Comparison of ENCODE assay signal across 19 cellular contexts in the genomic region with DNA sequence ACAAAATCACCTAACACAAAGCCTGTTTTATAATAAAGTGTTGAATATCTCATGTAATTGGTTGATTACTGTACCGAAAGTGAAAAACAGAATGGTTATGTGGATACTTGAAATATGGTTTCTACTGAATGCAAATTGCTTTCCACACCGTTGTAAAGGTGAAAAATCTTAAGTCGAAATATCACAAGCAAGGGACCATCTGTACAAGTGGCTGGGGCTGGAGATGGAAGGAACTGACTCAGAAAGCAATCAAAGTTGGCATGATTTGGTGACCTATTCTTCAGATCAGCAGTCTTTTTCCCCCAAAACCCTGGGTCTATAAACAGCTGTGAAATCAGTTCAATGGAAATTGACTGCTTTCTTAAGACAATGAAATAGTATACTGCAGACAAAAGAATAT. TPM values are rescaled to one million over a fixed set of nuclear protein-coding genes. Genes with fewer than 3 reads are reported as not detected.
DNase-seq lines count a peak whose midpoint lies in the region; ATAC-seq and TF ChIP-seq lines count a peak whose summit lies in the region.
"Had no signal": no experiment of that assay in that cellular context is flagged by ENCODE, and none has a peak within 500 bp of the region (broad histone marks: within the 10 kb centered on the region; RNA-seq: fewer than 3 reads in every experiment).

No MANE protein-coding gene starts in this region.

- H3K27me3 ChIP-seq in A673 (replicated peaks; ENCODE audit: insufficient read depth, low read depth, low read length, poor library complexity) (no peaks in the 10 kb centered on the region), upper lobe of left lung (no peaks in the 10 kb centered on the region), colonic mucosa (no peaks in the 10 kb centered on the region), mesenchymal stem cell (ENCODE audit: control insufficient read depth in 1 of 2, insufficient read depth in 1 of 2, low read length in 2 of 2) (no peaks in the 10 kb centered on the region)
- no peaks in the 10 kb centered on the region for H3K27me3 ChIP-seq in CD8-positive, alpha-beta memory T cell (ENCODE audit: insufficient read depth, low read length, poor library complexity, severe bottlenecking)
- H3K27me3 ChIP-seq: Peyer's patch, vagina had no signal

- intact Hi-C loops in A673 (cut with micrococcal nuclease; ENCODE audit: unreplicated experiment), result loop anchor here (5.0 to 10.0 kb wide), 2 partner anchors 54 to 772 kb away; a partner anchor contains a TSS
- intact Hi-C loops in activated CD4-positive, alpha-beta memory T cell treated with anti-CD3 and anti-CD28 coated beads for 36 hours (cut with micrococcal nuclease), result loop anchor here (2.0 to 10.0 kb wide), 4 partner anchors 36 to 708 kb away; a partner anchor contains a TSS
- intact Hi-C loops in colonic mucosa (cut with DNase I), result no loop called here

- no peak overlapping the region for H3K23ac ChIP-seq in mesenchymal stem cell (ENCODE audit: low read length in 2 of 2)

- no peak overlapping the region for H3K4me3 ChIP-seq in A673 (ENCODE audit: low read depth, low read length, poor library complexity, severe bottlenecking)
- no peak overlapping the region for H3K4me3 ChIP-seq in CD8-positive, alpha-beta memory T cell (ENCODE audit: low read length)
- H3K4me3 ChIP-seq in upper lobe of left lung, result no peak overlapping the region
- H3K4me3 ChIP-seq in colonic mucosa, result no peak overlapping the region
- H3K4me3 ChIP-seq in mesenchymal stem cell (ENCODE audit: insufficient read depth in 1 of 2, low read depth in 1 of 2, low read length in 2 of 2), result no peak overlapping the region
- H3K4me3 ChIP-seq: lung, Peyer's patch, vagina had no signal

- peaks cover 0 to 15% (median 2%) of the 10 kb centered on the region in 3 donors for H3K36me3 Mint-ChIP-seq in CD8-positive, alpha-beta memory T cell
- peaks cover 42% of the 10 kb centered on the region for H3K36me3 Mint-ChIP-seq in activated CD4-positive, alpha-beta memory T cell treated with anti-CD3 and anti-CD28 coated beads for 36 hours
- no peaks in the 10 kb centered on the region for H3K36me3 Mint-ChIP-seq in glutamatergic neuron (ENCODE audit: unreplicated experiment)

- no peak overlapping the region for H2AFZ ChIP-seq in mesenchymal stem cell (ENCODE audit: low read depth, low read length)

- no peak overlapping the region for H3K18ac ChIP-seq in mesenchymal stem cell (ENCODE audit: low read depth in 1 of 2, low read length in 2 of 2)

- H3K36me3 ChIP-seq in A673 (ENCODE audit: insufficient read depth, low read length, poor library complexity, severe bottlenecking) (peaks cover 31% of the 10 kb centered on the region), upper lobe of left lung (peaks cover 0 to 18% (median 0%) of the 10 kb centered on the region in 4 donors), colonic mucosa (no peaks in the 10 kb centered on the region), mesenchymal stem cell (ENCODE audit: control insufficient read depth in 1 of 2, insufficient read depth in 2 of 2, low read depth in 1 of 2, low read length in 2 of 2) (peaks cover 3 to 30% of the 10 kb centered on the region in 2 experiments)
- peaks cover 4% of the 10 kb centered on the region for H3K36me3 ChIP-seq in CD8-positive, alpha-beta memory T cell (ENCODE audit: insufficient read depth, low read length)
- H3K36me3 ChIP-seq: Peyer's patch had no signal

- no peak overlapping the region for H2BK12ac ChIP-seq in mesenchymal stem cell (ENCODE audit: low read length in 2 of 2)

- no peak overlapping the region for H2BK5ac ChIP-seq in mesenchymal stem cell (ENCODE audit: low read depth, low read length, poor library complexity, severe bottlenecking)

- no peak for TF ChIP-seq CTCF in A673 (conservative IDR thresholded peaks at IDR 0.05; ENCODE audit: low read depth, low read length)
- no peak for TF ChIP-seq CTCF in glutamatergic neuron (IDR thresholded peaks at IDR 0.05; ENCODE audit: partially characterized antibody, unreplicated experiment)
- TF ChIP-seq CTCF in upper lobe of left lung (IDR thresholded peaks at IDR 0.05), result no peak
- TF ChIP-seq CTCF in colonic mucosa (IDR thresholded peaks at IDR 0.05), result no peak

- TF ChIP-seq EP300 in upper lobe of left lung (IDR thresholded peaks at IDR 0.05), result no peak

- no peak overlapping the region for H3K4me2 ChIP-seq in mesenchymal stem cell (ENCODE audit: low read length, poor library complexity, severe bottlenecking)

- no peak overlapping the region for H3K4ac ChIP-seq in mesenchymal stem cell (ENCODE audit: low read depth in 1 of 2, low read length in 2 of 2)

- no peaks in the 10 kb centered on the region for H3K9me3 ChIP-seq in A673 (ENCODE audit: low read depth, low read length, poor library complexity, severe bottlenecking)
- H3K9me3 ChIP-seq in CD8-positive, alpha-beta memory T cell (ENCODE audit: low read length), result no peaks in the 10 kb centered on the region
- no peaks in the 10 kb centered on the region for H3K9me3 ChIP-seq in upper lobe of left lung
- no peaks in the 10 kb centered on the region for H3K9me3 ChIP-seq in colonic mucosa
- no peaks in the 10 kb centered on the region for H3K9me3 ChIP-seq in mesenchymal stem cell (ENCODE audit: control insufficient read depth, low read length)
- H3K9me3 ChIP-seq: Peyer's patch, vagina had no signal

- peaks cover 26% of the 10 kb centered on the region for H3K4me1 ChIP-seq in A673 (ENCODE audit: insufficient read depth, low read length, poor library complexity, severe bottlenecking)
- H3K4me1 ChIP-seq in CD8-positive, alpha-beta memory T cell (ENCODE audit: insufficient read depth, low read length), result peaks cover 24% of the 10 kb centered on the region
- H3K4me1 ChIP-seq in upper lobe of left lung, result peaks cover 21 to 24% (median 22%) of the 10 kb centered on the region in 4 donors
- no peaks in the 10 kb centered on the region for H3K4me1 ChIP-seq in colonic mucosa
- H3K4me1 ChIP-seq in mesenchymal stem cell (ENCODE audit: control insufficient read depth, insufficient read depth, low read depth, low read length), result peaks cover 3% of the 10 kb centered on the region

- H3K27ac ChIP-seq in A673 (ENCODE audit: low read depth, low read length, poor library complexity, severe bottlenecking), result peak overlapping the region; percentile 31
- no peak overlapping the region for H3K27ac ChIP-seq in CD8-positive, alpha-beta memory T cell (ENCODE audit: low read depth, low read length)
- H3K27ac ChIP-seq in upper lobe of left lung, result no peak overlapping the region
- no peak overlapping the region for H3K27ac ChIP-seq in colonic mucosa
- no peak overlapping the region for H3K27ac ChIP-seq in mesenchymal stem cell (ENCODE audit: low read length, poor library complexity, severe bottlenecking)
- H3K27ac ChIP-seq: Peyer's patch, vagina had no signal

- WGBS in upper lobe of left lung, 2 donors, result 87 to 88% methylated on average over 3 of the region's 3 CpGs
- 92% methylated on average over 3 of the region's 3 CpGs for WGBS in mesenchymal stem cell

- no peaks in the 10 kb centered on the region for H3K9me3 Mint-ChIP-seq in CD8-positive, alpha-beta memory T cell
- H3K9me3 Mint-ChIP-seq in activated CD4-positive, alpha-beta memory T cell treated with anti-CD3 and anti-CD28 coated beads for 36 hours, result no peaks in the 10 kb centered on the region
- no peaks in the 10 kb centered on the region for H3K9me3 Mint-ChIP-seq in glutamatergic neuron (ENCODE audit: unreplicated experiment)

- H3K27ac Mint-ChIP-seq in CD8-positive, alpha-beta memory T cell, result peak overlapping the region in 7 of 8 donors; percentile 1 to 80 (median 71)
- H3K27ac Mint-ChIP-seq in activated CD4-positive, alpha-beta memory T cell treated with anti-CD3 and anti-CD28 coated beads for 36 hours, result peak overlapping the region; percentile 80
- no peak overlapping the region for H3K27ac Mint-ChIP-seq in glutamatergic neuron (ENCODE audit: unreplicated experiment)

- H2BK120ac ChIP-seq in mesenchymal stem cell (ENCODE audit: low read depth, low read length), result no peak overlapping the region

- no peak overlapping the region for H3K9ac ChIP-seq in colonic mucosa (ENCODE audit: low read depth in 2 of 2, low read length in 2 of 2)
- no peak overlapping the region for H3K9ac ChIP-seq in mesenchymal stem cell (ENCODE audit: low read length)

- no peak overlapping the region for H2BK15ac ChIP-seq in mesenchymal stem cell (ENCODE audit: low read depth, poor library complexity, severe bottlenecking)

- DNase-seq in A673 (ENCODE audit: low spot score), result no peak
- no peak for DNase-seq in CD8-positive, alpha-beta memory T cell
- no peak for DNase-seq in activated CD4-positive, alpha-beta memory T cell treated with anti-CD3 and anti-CD28 coated beads for 36 hours
- no peak for DNase-seq in glutamatergic neuron
- DNase-seq in mucosa of gallbladder (ENCODE audit: low spot score), result no peak
- DNase-seq in upper lobe of left lung, result no peak
- no peak for DNase-seq in colonic mucosa
- DNase-seq in mesenchymal stem cell, result no peak
- DNase-seq: activated CD4-positive, alpha-beta T cell treated with anti-CD3 and anti-CD28 coated beads for 48 hours; activated naive CD4-positive, alpha-beta T cell treated with anti-CD3 and anti-CD28 coated beads, Interleukin-2, amount 50 U/mL, for 16 hours; NCI-H1930; NCI-H524 treated with DMSO at 0.1 percent for 48 hours; nucleus accumbens; Peyer's patch; stimulated activated CD4-positive, alpha-beta T cell treated with anti-CD3 and anti-CD28 coated beads, Interleukin-4, amount 100 ng/mL, for 4 hours had no signal

- H4K8ac ChIP-seq in mesenchymal stem cell (ENCODE audit: low read length), result no peak overlapping the region

- no peaks in the 10 kb centered on the region for H3K27me3 Mint-ChIP-seq in CD8-positive, alpha-beta memory T cell
- H3K27me3 Mint-ChIP-seq in activated CD4-positive, alpha-beta memory T cell treated with anti-CD3 and anti-CD28 coated beads for 36 hours, result no peaks in the 10 kb centered on the region
- no peaks in the 10 kb centered on the region for H3K27me3 Mint-ChIP-seq in glutamatergic neuron (ENCODE audit: unreplicated experiment)

- peak overlapping the region in 4 of 7 donors; percentile 5 to 47 (median 34) for H3K4me3 Mint-ChIP-seq in CD8-positive, alpha-beta memory T cell
- no peak overlapping the region for H3K4me3 Mint-ChIP-seq in activated CD4-positive, alpha-beta memory T cell treated with anti-CD3 and anti-CD28 coated beads for 36 hours
- H3K4me3 Mint-ChIP-seq in glutamatergic neuron (ENCODE audit: unreplicated experiment), result peak overlapping the region; percentile 54

- H3K4me1 Mint-ChIP-seq in CD8-positive, alpha-beta memory T cell, result peaks cover 17 to 40% (median 34%) of the 10 kb centered on the region in 3 donors
- H3K4me1 Mint-ChIP-seq in activated CD4-positive, alpha-beta memory T cell treated with anti-CD3 and anti-CD28 coated beads for 36 hours (ENCODE audit: low read depth), result peaks cover 60% of the 10 kb centered on the region
- H3K4me1 Mint-ChIP-seq in glutamatergic neuron (ENCODE audit: low read depth, unreplicated experiment), result peaks cover 18% of the 10 kb centered on the region

- H4K91ac ChIP-seq in mesenchymal stem cell (ENCODE audit: low read length), result no peak overlapping the region

- POLR2A ChIA-PET in A673 (lab: Charles Lee; ENCODE audit: low non-redundant PET), result interaction anchor here (0.6 kb wide), 1 partner anchor 11 kb away, joined by 3 read pairs; no protein-coding TSS in a partner anchor
- POLR2A ChIA-PET in CD8-positive, alpha-beta memory T cell (lab: Charles Lee), result no interaction called here
- POLR2A ChIA-PET in activated CD4-positive, alpha-beta memory T cell treated with anti-CD3 and anti-CD28 coated beads for 36 hours (lab: Charles Lee), result interaction anchor here (1.1 to 1.4 kb wide), 2 partner anchors 10 to 12 kb away, joined by 3 to 8 read pairs; no protein-coding TSS in a partner anchor

- no peak for TF ChIP-seq POLR2A in upper lobe of left lung (IDR thresholded peaks at IDR 0.05)

- ATAC-seq in upper lobe of left lung (ENCODE audit: low FRiP score in 2 of 2), result no peak

- H3K14ac ChIP-seq in mesenchymal stem cell (ENCODE audit: low read length in 2 of 2), result no peak overlapping the region

- H3K79me1 ChIP-seq in mesenchymal stem cell (replicated peaks; ENCODE audit: low read length, poor library complexity, severe bottlenecking), result peaks cover 6% of the 10 kb centered on the region

- no TSS peak for BruUV-seq in A673 (replicated peaks; lab: Mats Ljungman, UMichigan)

- CTCF ChIA-PET in A673 (lab: Charles Lee), result no interaction called here
- CTCF ChIA-PET in CD8-positive, alpha-beta memory T cell (lab: Charles Lee), result interaction anchor here (0.8 to 1.1 kb wide), 2 partner anchors 60 to 76 kb away, joined by 3 to 5 read pairs; no protein-coding TSS in a partner anchor
- CTCF ChIA-PET in activated CD4-positive, alpha-beta memory T cell treated with anti-CD3 and anti-CD28 coated beads for 36 hours (lab: Charles Lee), result interaction anchor here (1.0 to 1.2 kb wide), 2 partner anchors 12 to 25 kb away, joined by 3 read pairs; no protein-coding TSS in a partner anchor

- H2AK5ac ChIP-seq in mesenchymal stem cell (ENCODE audit: low read length, severe bottlenecking), result no peak overlapping the region

RNA-seq across cellular contexts. Expression of a gene that starts 3.6 kb away (rescaled TPM):
- total RNA-seq in A673 (2021) (235 and 254 TPM in 2 replicates), glutamatergic neuron (ENCODE audit: unreplicated experiment) (225 TPM), mucosa of gallbladder (62.0 TPM), upper lobe of left lung (10 to 100 TPM; 15.5 to 48.2 (median 36.1) TPM), colonic mucosa (10 to 100 TPM; 49.3 to 77.5 TPM)
- total RNA-seq in CD8-positive, alpha-beta memory T cell, result 10 to 100 TPM; 82.0 to 87.8 TPM
- 19.2 TPM for polyA plus RNA-seq in CD8-positive, alpha-beta memory T cell
- total RNA-seq in activated CD4-positive, alpha-beta memory T cell treated with anti-CD3 and anti-CD28 coated beads for 36 hours, result 100 to 1,000 TPM; 132 to 138 TPM
- polyA plus RNA-seq in mesenchymal stem cell (2013, experiment 1 of 2), result 34.7 TPM
- 34.1 TPM for polyA plus RNA-seq in mesenchymal stem cell (2013, experiment 2 of 2)

RNA-seq across cellular contexts. Expression of a gene that starts 4.2 kb away (rescaled TPM):
- total RNA-seq in A673 (2021), result 1,763 and 1,764 TPM in 2 replicates
- total RNA-seq in CD8-positive, alpha-beta memory T cell, result 1,000 to 10,000 TPM; 1,970 to 2,000 TPM
- polyA plus RNA-seq in CD8-positive, alpha-beta memory T cell, result 822 TPM
- total RNA-seq in activated CD4-positive, alpha-beta memory T cell treated with anti-CD3 and anti-CD28 coated beads for 36 hours, result 1,000 to 10,000 TPM; 2,070 to 2,080 TPM
- 1,556 TPM for total RNA-seq in glutamatergic neuron (ENCODE audit: unreplicated experiment)
- total RNA-seq in mucosa of gallbladder, result 686 TPM
- total RNA-seq in upper lobe of left lung, result 100 to 1,000 TPM; 255 to 870 (median 475) TPM
- total RNA-seq in colonic mucosa, result 1,000 to 10,000 TPM in 1 of 2 donors, 100 to 1,000 TPM in 1; 716 to 1,090 TPM
- polyA plus RNA-seq in mesenchymal stem cell (2013, experiment 1 of 2), result 983 TPM
- 943 TPM for polyA plus RNA-seq in mesenchymal stem cell (2013, experiment 2 of 2)

RNA-seq across cellular contexts. Expression of a gene that starts 24.4 kb away (rescaled TPM):
- total RNA-seq in A673 (2021), result not detected in 2 replicates
- total RNA-seq in CD8-positive, alpha-beta memory T cell, result not detected
- not detected for polyA plus RNA-seq in CD8-positive, alpha-beta memory T cell
- total RNA-seq in activated CD4-positive, alpha-beta memory T cell treated with anti-CD3 and anti-CD28 coated beads for 36 hours, result not detected
- not detected for total RNA-seq in glutamatergic neuron (ENCODE audit: unreplicated experiment)
- total RNA-seq in mucosa of gallbladder, result 0.58 TPM
- 10 to 100 TPM in 2 of 6 donors, 1 to 10 TPM in 4; 2.7 to 16.8 (median 9.3) TPM for total RNA-seq in upper lobe of left lung
- total RNA-seq in colonic mucosa, result under 1 TPM in 1 of 2 donors, not detected in 1; 0.30 TPM
- 0.12 TPM for polyA plus RNA-seq in mesenchymal stem cell (2013, experiment 1 of 2)
- 0.10 TPM for polyA plus RNA-seq in mesenchymal stem cell (2013, experiment 2 of 2)
- total RNA-seq: Daoy; Peyer's patch; T-helper 1 cell treated with Interleukin-12 subunit alpha and Interleukin-12 subunit beta and Interleukin-4 antibody, amounts not matched to agents 30 ng/mL and 1 ng/mL, for 36 hours; vagina had no signal

RNA-seq across cellular contexts. Expression of a gene that starts 48.6 kb away (rescaled TPM):
- total RNA-seq in A673 (2021), result 169 and 187 TPM in 2 replicates
- total RNA-seq in CD8-positive, alpha-beta memory T cell, result 100 to 1,000 TPM; 112 to 115 TPM
- polyA plus RNA-seq in CD8-positive, alpha-beta memory T cell, result 158 TPM
- total RNA-seq in activated CD4-positive, alpha-beta memory T cell treated with anti-CD3 and anti-CD28 coated beads for 36 hours, result 100 to 1,000 TPM in 1 of 2 experiments, 10 to 100 TPM in 1; 99.0 to 110 TPM
- 88.6 TPM for total RNA-seq in glutamatergic neuron (ENCODE audit: unreplicated experiment)
- total RNA-seq in mucosa of gallbladder, result 138 TPM
- total RNA-seq in upper lobe of left lung, result 100 to 1,000 TPM in 3 of 6 donors, 10 to 100 TPM in 3; 55.5 to 132 (median 96.7) TPM
- total RNA-seq in colonic mucosa, result 100 to 1,000 TPM; 164 to 173 TPM
- polyA plus RNA-seq in mesenchymal stem cell (2013, experiment 1 of 2), result 182 TPM
- 182 TPM for polyA plus RNA-seq in mesenchymal stem cell (2013, experiment 2 of 2)
